In genomic region chr12:108721824-108722223, GRCh38 we compare ENCODE assay signal across 14 cellular contexts. TPM values are rescaled to one million over a fixed set of nuclear protein-coding genes. Genes with fewer than 3 reads are reported as not detected.
DNase-seq lines count a peak whose midpoint lies in the region; ATAC-seq and TF ChIP-seq lines count a peak whose summit lies in the region.
"Had no signal": no experiment of that assay in that cellular context is flagged by ENCODE, and none has a peak within 500 bp of the region (broad histone marks: within the 10 kb centered on the region; RNA-seq: fewer than 3 reads in every experiment).

No MANE protein-coding gene starts in this region.

- POLR2A ChIA-PET in MCF 10A (lab: Yijun Ruan, JAX) = interaction anchor here (0.8 to 10.8 kb wide), 9 partner anchors 9 to 136 kb away, joined by 3 to 151 read pairs (median 5); partner anchors contain the start of gene SSH1

- H3K9me3 ChIP-seq in breast epithelium = no peaks in the 10 kb centered on the region

- peak overlapping the region in 1 of 2 donors; percentile 65 for H3K27ac ChIP-seq in breast epithelium

- CTCF ChIA-PET in MCF 10A (lab: Yijun Ruan, JAX) = interaction anchor here (0.6 to 2.3 kb wide), 6 partner anchors 19 to 210 kb away, joined by 3 to 7 read pairs (median 4); no protein-coding TSS in a partner anchor

- intact Hi-C loops in MCF 10A (cut with micrococcal nuclease) = no loop called here
- intact Hi-C loops in breast epithelium (cut with DNase I; ENCODE audit: low total_unique reads) = no loop called here
- intact Hi-C loops in dendritic cell treated with granulocyte-macrophage colony-stimulating factor and Interleukin-4, amounts not matched to agents 40 ng/mL and 50 ng/mL, for 4 days (cut with micrococcal nuclease) = loop anchor here (5.0 kb wide), 2 partner anchors 35 to 55 kb away; no protein-coding TSS in a partner anchor

- no peaks in the 10 kb centered on the region for H3K36me3 ChIP-seq in breast epithelium

- BruUV-seq in MCF 10A (replicated peaks; lab: Mats Ljungman, UMichigan) = no TSS peak

- ATAC-seq in GM21786 (IDR thresholded peaks at IDR 0.05; ENCODE audit: unreplicated experiment) = no peak
- ATAC-seq: stimulated activated naive CD8-positive, alpha-beta T cell treated with anti-CD3 and anti-CD28 coated beads, Interleukin-15, amount 100 ng/mL, for 72 hours had no signal

- H3K27me3 Mint-ChIP-seq in MCF 10A (ENCODE audit: insufficient read depth, unreplicated experiment) = no peaks in the 10 kb centered on the region
- no peaks in the 10 kb centered on the region for H3K27me3 Mint-ChIP-seq in dendritic cell treated with granulocyte-macrophage colony-stimulating factor and Interleukin-4, amounts not matched to agents 40 ng/mL and 50 ng/mL, for 4 days
- H3K27me3 Mint-ChIP-seq in nephron (ENCODE audit: low read depth) = no peaks in the 10 kb centered on the region
- H3K27me3 Mint-ChIP-seq in type B pancreatic cell = no peaks in the 10 kb centered on the region
- H3K27me3 Mint-ChIP-seq: stimulated activated naive CD8-positive, alpha-beta T cell treated with anti-CD3 and anti-CD28 coated beads, Interleukin-15, amount 100 ng/mL, for 72 hours had no signal

- H3K27ac Mint-ChIP-seq in MCF 10A (ENCODE audit: low read depth, unreplicated experiment) (peak overlapping the region; percentile 7), nephron (peak overlapping the region; percentile 80 to 88 (median 83)), type B pancreatic cell (peak overlapping the region; percentile 49)
- peak overlapping the region; percentile 88 for H3K27ac Mint-ChIP-seq in dendritic cell treated with granulocyte-macrophage colony-stimulating factor and Interleukin-4, amounts not matched to agents 40 ng/mL and 50 ng/mL, for 4 days
- H3K27ac Mint-ChIP-seq: activated T-helper 1 cell treated with anti-CD3 and anti-CD28 coated beads, Interleukin-12 subunit alpha, Interleukin-12 subunit beta, Interleukin-2, Interleukin-4 antibody, amounts not matched to agents 30 ng/mL and 10 ng/mL and 1 ng/mL, durations not matched to agents 14 hours and 24 hours and 36 hours; stimulated activated naive CD8-positive, alpha-beta T cell treated with anti-CD3 and anti-CD28 coated beads, Interleukin-15, amount 100 ng/mL, for 72 hours had no signal

- H3K4me1 Mint-ChIP-seq in MCF 10A (ENCODE audit: insufficient read depth, unreplicated experiment) = peaks cover 50% of the 10 kb centered on the region
- H3K4me1 Mint-ChIP-seq in dendritic cell treated with granulocyte-macrophage colony-stimulating factor and Interleukin-4, amounts not matched to agents 40 ng/mL and 50 ng/mL, for 4 days (ENCODE audit: low read depth) = peaks cover 82% of the 10 kb centered on the region
- H3K4me1 Mint-ChIP-seq in nephron = peaks cover 68% of the 10 kb centered on the region
- H3K4me1 Mint-ChIP-seq in type B pancreatic cell (ENCODE audit: unreplicated experiment) = peaks cover 56% of the 10 kb centered on the region

- H3K4me1 ChIP-seq in breast epithelium = peaks cover 0 to 14% of the 10 kb centered on the region in 2 donors

- DNase-seq in MCF 10A (ENCODE audit: unreplicated experiment) (no peak), breast epithelium (ENCODE audit: low spot score in 2 of 2) (no peak), type B pancreatic cell (ENCODE audit: extremely low spot score, unreplicated experiment) (no peak), HUDEP-2 (lab: John Stamatoyannopoulos, UW; ENCODE audit: unreplicated experiment in 76 of 76) (no peak), SIG-M5 treated with dmso at 0.1 percent for 504 hours (lab: John Stamatoyannopoulos, UW; ENCODE audit: unreplicated experiment) (no peak)
- DNase-seq: 8988T; activated CD4-positive, alpha-beta T cell treated with anti-CD3 and anti-CD28 coated beads, Interleukin-2, amount 50 U/mL, for 1 hour; hypothalamus; NCI-H1048; stimulated activated naive CD8-positive, alpha-beta T cell treated with anti-CD3 and anti-CD28 coated beads, Interleukin-15, amount 100 ng/mL, for 72 hours had no signal

- no peaks in the 10 kb centered on the region for H3K27me3 ChIP-seq in breast epithelium

- TF ChIP-seq CTCF in MCF 10A (IDR thresholded peaks at IDR 0.05; ENCODE audit: unreplicated experiment) (no peak), breast epithelium (IDR thresholded peaks at IDR 0.05) (no peak), nephron (IDR thresholded peaks at IDR 0.05; ENCODE audit: unreplicated experiment in 3 of 3) (no peak), type B pancreatic cell (conservative IDR thresholded peaks at IDR 0.05) (no peak)

- no peak overlapping the region for H3K4me3 Mint-ChIP-seq in MCF 10A (ENCODE audit: unreplicated experiment)
- H3K4me3 Mint-ChIP-seq in dendritic cell treated with granulocyte-macrophage colony-stimulating factor and Interleukin-4, amounts not matched to agents 40 ng/mL and 50 ng/mL, for 4 days = peak overlapping the region; percentile 41
- no peak overlapping the region for H3K4me3 Mint-ChIP-seq in nephron
- H3K4me3 Mint-ChIP-seq in type B pancreatic cell = no peak overlapping the region
- H3K4me3 Mint-ChIP-seq: activated T-helper 1 cell treated with anti-CD3 and anti-CD28 coated beads, Interleukin-12 subunit alpha, Interleukin-12 subunit beta, Interleukin-2, Interleukin-4 antibody, amounts not matched to agents 30 ng/mL and 10 ng/mL and 1 ng/mL, durations not matched to agents 14 hours and 24 hours and 36 hours; stimulated activated naive CD8-positive, alpha-beta T cell treated with anti-CD3 and anti-CD28 coated beads, Interleukin-15, amount 100 ng/mL, for 72 hours had no signal

- H3K9me3 Mint-ChIP-seq in MCF 10A (ENCODE audit: unreplicated experiment) = no peaks in the 10 kb centered on the region
- no peaks in the 10 kb centered on the region for H3K9me3 Mint-ChIP-seq in dendritic cell treated with granulocyte-macrophage colony-stimulating factor and Interleukin-4, amounts not matched to agents 40 ng/mL and 50 ng/mL, for 4 days
- H3K9me3 Mint-ChIP-seq in nephron = no peaks in the 10 kb centered on the region
- H3K9me3 Mint-ChIP-seq in type B pancreatic cell = no peaks in the 10 kb centered on the region
- H3K9me3 Mint-ChIP-seq: activated T-helper 1 cell treated with anti-CD3 and anti-CD28 coated beads, Interleukin-12 subunit alpha, Interleukin-12 subunit beta, Interleukin-2, Interleukin-4 antibody, amounts not matched to agents 30 ng/mL and 10 ng/mL and 1 ng/mL, durations not matched to agents 14 hours and 24 hours and 36 hours; stimulated activated naive CD8-positive, alpha-beta T cell treated with anti-CD3 and anti-CD28 coated beads, Interleukin-15, amount 100 ng/mL, for 72 hours had no signal

- H3K36me3 Mint-ChIP-seq in MCF 10A (ENCODE audit: insufficient read depth, unreplicated experiment) = peaks cover 6% of the 10 kb centered on the region
- peaks cover 16% of the 10 kb centered on the region for H3K36me3 Mint-ChIP-seq in dendritic cell treated with granulocyte-macrophage colony-stimulating factor and Interleukin-4, amounts not matched to agents 40 ng/mL and 50 ng/mL, for 4 days (ENCODE audit: low read depth)
- H3K36me3 Mint-ChIP-seq in nephron (ENCODE audit: low read depth) = peaks cover 10% of the 10 kb centered on the region
- peaks cover 11% of the 10 kb centered on the region for H3K36me3 Mint-ChIP-seq in type B pancreatic cell

- H3K4me3 ChIP-seq in breast epithelium = no peak overlapping the region

- TF ChIP-seq POLR2A in breast epithelium (IDR thresholded peaks at IDR 0.05) = no peak

RNA-seq across cellular contexts. Expression of gene CORO1C, which starts 9.5 kb away (rescaled TPM):
- 130 and 141 TPM in 2 replicates for total RNA-seq in MCF 10A (2022)
- total RNA-seq in breast epithelium = 100 to 1,000 TPM; 121 to 155 (median 149) TPM
- 87.9 and 103 TPM in 2 replicates for total RNA-seq in type B pancreatic cell (ENCODE audit: low replicate concordance)

Comparison
In these comparisons a context has a peak if more than half of its experiments do, and no peak if none do; other contexts are left out.
1. H3K27ac Mint-ChIP-seq: peak in every context shown above with its lines; median percentile 88 in dendritic cell treated with granulocyte-macrophage colony-stimulating factor and Interleukin-4, amounts not matched to agents 40 ng/mL and 50 ng/mL, for 4 days; 83 in nephron; 49 in type B pancreatic cell; 7 in MCF 10A.